ENCODE assay signal across 1 cellular context in genomic region chr3:184157206-184157605, GRCh38.
TF ChIP-seq lines count a peak whose summit lies in the region.

No MANE protein-coding gene starts in this region.

TF ChIP-seq in endothelial cell of umbilical vein, 7 proteins besides CTCF, POLR2A, EP300 and RAD21:
- TF ChIP-seq FOS (IDR thresholded peaks at IDR 0.05; ENCODE audit: borderline replicate concordance, insufficient read depth, low read length) = no peak
- TF ChIP-seq MAX (IDR thresholded peaks at IDR 0.05; ENCODE audit: insufficient read depth, insufficient read length) = no peak
- no peak for TF ChIP-seq MYC (IDR thresholded peaks at IDR 0.05; ENCODE audit: low read depth, low read length)
- TF ChIP-seq JUN (IDR thresholded peaks at IDR 0.05; ENCODE audit: borderline replicate concordance, insufficient read depth, insufficient read length, low read depth) = no peak
- no peak for TF ChIP-seq GATA2 (IDR thresholded peaks at IDR 0.05; ENCODE audit: insufficient read depth, insufficient read length, low read depth, low read length)
- no peak for TF ChIP-seq EZH2 (IDR thresholded peaks at IDR 0.05; ENCODE audit: borderline replicate concordance, low read depth, low read length, severe bottlenecking)
- no peak for TF ChIP-seq POLR2AphosphoS5 (IDR thresholded peaks at IDR 0.05; ENCODE audit: insufficient read depth, low read depth, low read length)
